Comparison of ENCODE assay signal across 11 cellular contexts in the genomic region with DNA sequence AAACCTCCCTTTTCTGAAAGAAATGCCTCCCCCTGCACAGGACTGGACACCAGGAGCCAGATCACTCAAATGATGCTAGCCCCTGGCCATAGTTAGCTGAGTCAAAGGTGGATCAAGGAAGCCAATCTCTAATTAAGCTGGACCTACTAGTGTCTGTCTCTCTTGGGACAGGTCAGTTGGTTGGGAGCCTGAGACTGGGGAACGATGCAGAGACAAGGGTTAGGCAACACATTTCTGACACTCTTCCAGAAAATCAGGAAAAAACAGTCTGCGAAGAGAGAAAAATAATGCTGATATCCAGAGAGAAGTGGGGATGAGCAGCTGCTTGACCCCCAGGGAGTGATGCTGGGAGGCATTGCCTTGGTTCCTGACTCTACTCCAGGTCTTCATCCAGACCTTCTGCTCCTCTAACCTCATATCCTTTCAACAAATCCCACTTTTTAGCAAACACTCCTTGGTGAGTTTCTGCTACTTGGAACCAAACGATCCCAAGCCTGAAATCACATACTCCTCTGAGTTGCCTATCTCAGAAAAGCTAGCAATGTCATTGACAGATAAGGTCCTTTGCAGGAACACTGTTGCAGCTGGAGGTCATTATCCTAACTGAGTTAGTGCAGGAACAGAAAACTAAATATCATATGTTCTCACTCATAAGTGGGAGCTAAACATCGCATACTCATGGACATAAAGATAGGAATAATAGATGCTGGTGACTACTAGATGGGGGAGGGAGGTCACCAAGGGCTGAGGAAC.
"Had no signal": no experiment of that assay in that cellular context is flagged by ENCODE, and none has a peak within 500 bp of the region (broad histone marks: within the 10 kb centered on the region; RNA-seq: fewer than 3 reads in every experiment).

No MANE protein-coding gene starts in this region.

- H3K36me3 Mint-ChIP-seq: neural progenitor cell; stimulated activated effector memory CD8-positive, alpha-beta T cell treated with anti-CD3 and anti-CD28 coated beads, Interleukin-12 subunit alpha, Interleukin-12 subunit beta, amount 100 ng/mL, for 72 hours; WTC11 had no signal

- DNase-seq: aorta, foreskin melanocyte, islet precursor cell, pancreas, small intestine had no signal

- H3K36me3 ChIP-seq: breast epithelium, esophagus muscularis mucosa, neural progenitor cell, pancreas had no signal

- H3K9me3 ChIP-seq: breast epithelium, pancreas had no signal

- H3K9me3 Mint-ChIP-seq: stimulated activated effector memory CD8-positive, alpha-beta T cell treated with anti-CD3 and anti-CD28 coated beads, Interleukin-12 subunit alpha, Interleukin-12 subunit beta, amount 100 ng/mL, for 72 hours had no signal

- H3K9ac ChIP-seq: neural progenitor cell had no signal

- H3K4me3 Mint-ChIP-seq: neural progenitor cell, WTC11 had no signal

- H3K4me1 Mint-ChIP-seq: neural progenitor cell, WTC11 had no signal

- ATAC-seq: left lobe of liver, pancreas, WTC11 had no signal

- H3K27me3 ChIP-seq: breast epithelium, esophagus muscularis mucosa, neural progenitor cell, pancreas had no signal

- H3K27ac Mint-ChIP-seq: neural progenitor cell; stimulated activated effector memory CD8-positive, alpha-beta T cell treated with anti-CD3 and anti-CD28 coated beads, Interleukin-12 subunit alpha, Interleukin-12 subunit beta, amount 100 ng/mL, for 72 hours; WTC11 had no signal

- H3K27ac ChIP-seq: breast epithelium, esophagus muscularis mucosa, neural progenitor cell, pancreas had no signal

- H3K4me1 ChIP-seq: breast epithelium, esophagus muscularis mucosa, neural progenitor cell, pancreas had no signal

- H3K4me3 ChIP-seq: breast epithelium, esophagus muscularis mucosa, neural progenitor cell, pancreas had no signal
